ENCODE assay signal across 9 cellular contexts in the genomic region with DNA sequence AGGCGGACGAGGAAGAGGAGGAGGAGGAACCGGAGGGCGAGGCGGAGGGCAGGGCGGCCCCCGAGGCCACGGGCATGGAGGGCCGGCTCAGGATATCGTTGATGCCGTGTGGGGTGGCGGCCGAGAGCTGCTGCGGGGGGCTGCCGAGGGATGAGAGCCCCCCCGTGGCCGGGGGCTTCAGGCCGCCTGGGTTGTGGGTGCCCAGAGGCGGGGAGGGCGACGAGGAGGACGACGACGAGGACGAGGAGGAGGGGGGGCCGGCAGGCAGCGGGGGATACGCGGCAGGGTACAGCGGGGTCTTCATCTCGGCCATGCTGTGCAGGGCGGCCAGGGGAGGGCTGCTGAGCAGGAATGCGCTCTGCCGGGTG. TPM values are rescaled to one million over a fixed set of nuclear protein-coding genes. Genes with fewer than 3 reads are reported as not detected.
DNase-seq lines count a peak whose midpoint lies in the region; ATAC-seq and TF ChIP-seq lines count a peak whose summit lies in the region.
"Had no signal": no experiment of that assay in that cellular context is flagged by ENCODE, and none has a peak within 500 bp of the region (broad histone marks: within the 10 kb centered on the region; RNA-seq: fewer than 3 reads in every experiment).

No MANE protein-coding gene starts in this region.

- H3K27me3 ChIP-seq in left ventricle myocardium inferior (ENCODE audit: low read depth) (peaks cover 100% of the 10 kb centered on the region), ectodermal cell (ENCODE audit: control insufficient read depth, insufficient read depth, low read length, poor library complexity, severe bottlenecking) (peaks cover 100% of the 10 kb centered on the region), vagina (peaks cover 43% of the 10 kb centered on the region)

- no peak for TF ChIP-seq CTCF in left ventricle myocardium inferior (IDR thresholded peaks at IDR 0.05; ENCODE audit: borderline replicate concordance)
- TF ChIP-seq CTCF in natural killer cell (IDR thresholded peaks at IDR 0.05) = no peak
- TF ChIP-seq CTCF in vagina (IDR thresholded peaks at IDR 0.05) = no peak

- WGBS in ectodermal cell, 2 experiments = 0% methylated on average over 34 of the region's 34 CpGs

- H3K27ac ChIP-seq in left ventricle myocardium inferior (replicated peaks) (no peak overlapping the region), ectodermal cell (ENCODE audit: insufficient read depth, low read depth, low read length, poor library complexity, severe bottlenecking) (no peak overlapping the region), vagina (no peak overlapping the region)

- intact Hi-C loops in left ventricle myocardium inferior (cut with micrococcal nuclease) = no loop called here
- intact Hi-C loops in Right ventricle myocardium inferior (cut with DNase I) = no loop called here
- intact Hi-C loops in natural killer cell (cut with micrococcal nuclease) = no loop called here
- intact Hi-C loops in vagina (cut with DNase I) = no loop called here

- peaks cover 77% of the 10 kb centered on the region in 2 donors for H3K27me3 Mint-ChIP-seq in natural killer cell (ENCODE audit: low read depth in 2 of 2)

- H3K4me1 Mint-ChIP-seq in natural killer cell = peaks cover 0 to 25% of the 10 kb centered on the region in 2 donors

- H3K9me3 ChIP-seq in left ventricle myocardium inferior (replicated peaks) (no peaks in the 10 kb centered on the region), ectodermal cell (ENCODE audit: control insufficient read depth, low read length) (no peaks in the 10 kb centered on the region), vagina (no peaks in the 10 kb centered on the region)

- ATAC-seq in Right ventricle myocardium inferior (no peak), natural killer cell (no peak)
- ATAC-seq: esophagus mucosa had no signal

- no peak for TF ChIP-seq POLR2A in vagina (IDR thresholded peaks at IDR 0.05)

- H3K9me3 Mint-ChIP-seq in natural killer cell = peaks cover 0 to 3% of the 10 kb centered on the region in 2 donors

- H3K4me3 ChIP-seq in left ventricle myocardium inferior (peak overlapping the region; percentile 62), ectodermal cell (ENCODE audit: insufficient read depth, low read depth, low read length) (peak overlapping the region; percentile 47), vagina (peak overlapping the region; percentile 39 to 54)

- no peaks in the 10 kb centered on the region for H3K36me3 ChIP-seq in left ventricle myocardium inferior
- H3K36me3 ChIP-seq in ectodermal cell (ENCODE audit: control insufficient read depth, insufficient read depth, low read length) = no peaks in the 10 kb centered on the region
- H3K36me3 ChIP-seq in vagina = no peaks in the 10 kb centered on the region

- H3K4me3 Mint-ChIP-seq in natural killer cell = peak overlapping the region; percentile 31

- DNase-seq in left ventricle myocardium inferior = no peak
- no peak for DNase-seq in Right ventricle myocardium inferior (ENCODE audit: missing footprints)
- DNase-seq in natural killer cell = no peak
- DNase-seq in vagina (ENCODE audit: extremely low spot score in 2 of 2) = no peak
- no peak for DNase-seq in CD1c-positive myeloid dendritic cell (ENCODE audit: extremely low spot score)
- DNase-seq in cerebellar nuclear complex (lab: John Stamatoyannopoulos, UW) = no peak
- no peak for DNase-seq in stimulated activated CD4-positive, alpha-beta T cell treated with anti-CD3 and anti-CD28 coated beads, Interleukin-2, amount 100 ng/mL, for 24 hours

- H3K27ac Mint-ChIP-seq in natural killer cell = no peak overlapping the region

- peaks cover 18% of the 10 kb centered on the region for H3K36me3 Mint-ChIP-seq in natural killer cell

- peaks cover 51% of the 10 kb centered on the region for H3K4me1 ChIP-seq in left ventricle myocardium inferior
- H3K4me1 ChIP-seq in ectodermal cell (ENCODE audit: control insufficient read depth, insufficient read depth, low read length) = peaks cover 28% of the 10 kb centered on the region
- H3K4me1 ChIP-seq in vagina = peaks cover 39% of the 10 kb centered on the region

RNA-seq across cellular contexts. Expression of a gene that starts 1.3 kb away (rescaled TPM):
- total RNA-seq in left ventricle myocardium inferior = not detected
- total RNA-seq in Right ventricle myocardium inferior = not detected
- polyA plus RNA-seq in ectodermal cell (2013, experiment 1 of 4) = 2.9 TPM
- 2.9 TPM for polyA plus RNA-seq in ectodermal cell (2013, experiment 2 of 4)
- polyA plus RNA-seq in ectodermal cell (2013, experiment 3 of 4) = 4.2 TPM
- 4.1 TPM for polyA plus RNA-seq in ectodermal cell (2013, experiment 4 of 4)
- total RNA-seq in natural killer cell = not detected
- not detected for total RNA-seq in vagina
